ENCODE assay signal across 38 cellular contexts in the genomic region with DNA sequence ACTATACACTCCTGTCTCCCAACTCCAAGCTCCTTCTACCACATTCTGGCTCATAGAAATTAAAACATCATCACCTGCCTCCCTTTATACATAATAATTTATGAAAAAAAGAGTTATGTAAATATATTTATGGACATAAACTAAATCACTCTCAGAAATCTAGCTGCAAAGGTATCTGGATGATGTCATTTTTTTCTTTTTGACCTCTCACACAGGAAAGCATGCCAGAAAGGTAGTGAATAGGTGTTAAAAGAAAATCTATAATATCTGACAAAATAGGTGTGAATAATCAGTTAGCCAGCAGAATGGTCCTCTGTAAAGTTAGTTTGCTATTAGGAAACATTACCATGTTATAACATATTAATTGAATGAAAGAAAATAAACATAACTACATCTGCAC. TPM values are rescaled to one million over a fixed set of nuclear protein-coding genes. Genes with fewer than 3 reads are reported as not detected.
"Had no signal": no experiment of that assay in that cellular context is flagged by ENCODE, and none has a peak within 500 bp of the region (broad histone marks: within the 10 kb centered on the region; RNA-seq: fewer than 3 reads in every experiment).

No MANE protein-coding gene starts in this region.

- H3K4me1 ChIP-seq: adrenal gland, ascending aorta, body of pancreas, breast epithelium had no signal

- H3K9me3 ChIP-seq: adrenal gland, ascending aorta, body of pancreas, breast epithelium had no signal

- ATAC-seq: activated naive CD4-positive, alpha-beta T cell treated with anti-CD3 and anti-CD28 coated beads, Interleukin-2, amount 50 U/mL, for 72 hours; activated naive CD8-positive, alpha-beta T cell treated with anti-CD3 and anti-CD28 coated beads, Interleukin-2, amount 50 U/mL, for 24 hours; activated T-cell treated with anti-CD3 and anti-CD28 coated beads, Interleukin-2, amount 50 U/mL, for 4 hours; activated T-cell treated with anti-CD3 and anti-CD28 coated beads, Interleukin-2, amount 50 U/mL, for 72 hours; activated T-helper 17 cell treated with anti-CD3 and anti-CD28 coated beads, Interleukin-2, amount 50 U/mL, for 72 hours; body of pancreas had no signal

- DNase-seq: activated effector memory CD4-positive, alpha-beta T cell treated with anti-CD3 and anti-CD28 coated beads, Interleukin-2, amount 50 U/mL, for 16 hours; activated effector memory CD4-positive, alpha-beta T cell treated with Interleukin-2 at 50 U/mL for 16 hours; activated gamma-delta T cell; activated gamma-delta T cell treated with Interleukin-2 at 50 U/mL for 16 hours; activated naive CD4-positive, alpha-beta T cell; activated naive CD4-positive, alpha-beta T cell treated with anti-CD3 and anti-CD28 coated beads for 36 hours; activated naive CD4-positive, alpha-beta T cell treated with anti-CD3 and anti-CD28 coated beads, Interleukin-2, amount 10 ng/mL, durations not matched to agents 7 days and 5 days; activated naive CD4-positive, alpha-beta T cell treated with anti-CD3 and anti-CD28 coated beads, Interleukin-2, amount 50 U/mL, for 16 hours; activated naive CD4-positive, alpha-beta T cell treated with Interleukin-2 at 50 U/mL for 16 hours; activated naive CD8-positive, alpha-beta T cell treated with anti-CD3 and anti-CD28 coated beads for 36 hours; activated naive CD8-positive, alpha-beta T cell treated with anti-CD3 and anti-CD28 coated beads, Interleukin-2, amount 10 ng/mL, durations not matched to agents 7 days and 5 days; activated naive CD8-positive, alpha-beta T cell treated with anti-CD3 and anti-CD28 coated beads, Interleukin-2, amount 50 U/mL, for 24 hours; activated T-cell treated with anti-CD3 and anti-CD28 coated beads, Interleukin-2, amount 50 U/mL, for 24 hours; activated T-cell treated with anti-CD3 and anti-CD28 coated beads, Interleukin-2, amount 50 U/mL, for 4 hours; activated T-cell treated with anti-CD3 and anti-CD28 coated beads, Interleukin-2, amount 50 U/mL, for 48 hours; activated T-cell treated with anti-CD3 and anti-CD28 coated beads, Interleukin-2, amount 50 U/mL, for 72 hours; adrenal gland; amniotic stem cell; amygdala; anterior cingulate cortex; aorta; body of pancreas; brain microvascular endothelial cell; caudate nucleus; central memory CD4-positive, alpha-beta T cell; cerebellar nuclear complex had no signal

- FAIRE-seq: astrocyte, bronchial epithelial cell had no signal

- H3K36me3 ChIP-seq: adrenal gland, ascending aorta, brain microvascular endothelial cell, cardiac muscle cell had no signal

- H3K4me3 ChIP-seq: adrenal gland, ascending aorta, body of pancreas, breast epithelium, cardiac muscle cell had no signal

- H3K27me3 ChIP-seq: ascending aorta, body of pancreas, brain microvascular endothelial cell, breast epithelium, cardiac muscle cell had no signal

- H3K27ac ChIP-seq: adrenal gland, ascending aorta, body of pancreas, brain microvascular endothelial cell, breast epithelium, cardiac muscle cell had no signal

RNA-seq across cellular contexts. Expression of a gene that starts 7.7 kb away (rescaled TPM):
- total RNA-seq: activated naive CD4-positive, alpha-beta T cell treated with anti-CD3 and anti-CD28 coated beads for 36 hours; activated naive CD4-positive, alpha-beta T cell treated with anti-CD3 and anti-CD28 coated beads, Interleukin-2, amount 50 U/mL, for 72 hours; activated naive CD8-positive, alpha-beta T cell treated with anti-CD3 and anti-CD28 coated beads for 36 hours; activated naive CD8-positive, alpha-beta T cell treated with anti-CD3 and anti-CD28 coated beads, Interleukin-2, amount 10 ng/mL, durations not matched to agents 7 days and 5 days; activated T-cell treated with anti-CD3 and anti-CD28 coated beads, Interleukin-2, amount 50 U/mL, for 4 hours; activated T-cell treated with anti-CD3 and anti-CD28 coated beads, Interleukin-2, amount 50 U/mL, for 72 hours; activated T-helper 1 cell treated with anti-CD3 and anti-CD28 coated beads, Interleukin-12 subunit alpha, Interleukin-12 subunit beta, Interleukin-2, Interleukin-4 antibody, amounts not matched to agents 30 ng/mL and 10 ng/mL and 1 ng/mL, durations not matched to agents 14 hours and 24 hours and 36 hours; activated T-helper 17 cell treated with anti-CD3 and anti-CD28 coated beads, Interleukin-2, amount 50 U/mL, for 72 hours; activated T-helper 2 cell treated with anti-CD3 and anti-CD28 coated beads, Interferon-gamma antibody, Interleukin-2, Interleukin-4, amounts not matched to agents 10 μg/mL and 5 μg/mL and 100 μg/mL, durations not matched to agents 14 hours and 24 hours and 36 hours; ascending aorta; cardiac septum; chondrocyte had no signal
- polyA plus RNA-seq: aorta had no signal

RNA-seq across cellular contexts. Expression of a gene that starts 7.8 kb away (rescaled TPM):
- total RNA-seq: activated naive CD4-positive, alpha-beta T cell treated with anti-CD3 and anti-CD28 coated beads for 36 hours; activated naive CD4-positive, alpha-beta T cell treated with anti-CD3 and anti-CD28 coated beads, Interleukin-2, amount 50 U/mL, for 72 hours; activated naive CD8-positive, alpha-beta T cell treated with anti-CD3 and anti-CD28 coated beads for 36 hours; activated naive CD8-positive, alpha-beta T cell treated with anti-CD3 and anti-CD28 coated beads, Interleukin-2, amount 10 ng/mL, durations not matched to agents 7 days and 5 days; activated T-cell treated with anti-CD3 and anti-CD28 coated beads, Interleukin-2, amount 50 U/mL, for 4 hours; activated T-cell treated with anti-CD3 and anti-CD28 coated beads, Interleukin-2, amount 50 U/mL, for 72 hours; activated T-helper 1 cell treated with anti-CD3 and anti-CD28 coated beads, Interleukin-12 subunit alpha, Interleukin-12 subunit beta, Interleukin-2, Interleukin-4 antibody, amounts not matched to agents 30 ng/mL and 10 ng/mL and 1 ng/mL, durations not matched to agents 14 hours and 24 hours and 36 hours; activated T-helper 17 cell treated with anti-CD3 and anti-CD28 coated beads, Interleukin-2, amount 50 U/mL, for 72 hours; activated T-helper 2 cell treated with anti-CD3 and anti-CD28 coated beads, Interferon-gamma antibody, Interleukin-2, Interleukin-4, amounts not matched to agents 10 μg/mL and 5 μg/mL and 100 μg/mL, durations not matched to agents 14 hours and 24 hours and 36 hours; adrenal gland; aorta; ascending aorta; astrocyte; body of pancreas; breast epithelium; cardiac septum; chondrocyte had no signal
- polyA plus RNA-seq: adipose tissue, aorta had no signal
